Comparison of ENCODE assay signal across 22 cellular contexts in genomic region chr10:117260094-117260493, GRCh38. TPM values are rescaled to one million over a fixed set of nuclear protein-coding genes. Genes with fewer than 3 reads are reported as not detected.
DNase-seq lines count a peak whose midpoint lies in the region; ATAC-seq, FAIRE-seq and TF ChIP-seq lines count a peak whose summit lies in the region.
"Had no signal": no experiment of that assay in that cellular context is flagged by ENCODE, and none has a peak within 500 bp of the region (broad histone marks: within the 10 kb centered on the region; RNA-seq: fewer than 3 reads in every experiment).

No MANE protein-coding gene starts in this region.

- 67% methylated on average over 4 of the region's 4 CpGs for WGBS in thymus

- TF ChIP-seq POLR2A in Peyer's patch (IDR thresholded peaks at IDR 0.05) = no peak

- no peak overlapping the region for H3K27ac ChIP-seq in right atrium auricular region
- peak overlapping the region; percentile 80 for H3K27ac ChIP-seq in thymus (ENCODE audit: low read depth)
- no peak overlapping the region for H3K27ac ChIP-seq in Peyer's patch
- H3K27ac ChIP-seq in kidney (ENCODE audit: low read depth in 2 of 2, low read length in 2 of 2) = no peak overlapping the region
- H3K27ac ChIP-seq: esophagus squamous epithelium, suprapubic skin had no signal

- H3K4me1 Mint-ChIP-seq in WTC11 = peaks cover 24% of the 10 kb centered on the region

- CTCF ChIA-PET in WTC11 (lab: Charles Lee) = interaction anchor here (0.9 to 1.8 kb wide), 3 partner anchors 9 to 60 kb away, joined by 3 to 10 read pairs (median 3); no protein-coding TSS in a partner anchor

- no peak overlapping the region for H3K4me3 ChIP-seq in right atrium auricular region
- no peak overlapping the region for H3K4me3 ChIP-seq in thymus (ENCODE audit: low read length)
- H3K4me3 ChIP-seq in Peyer's patch = no peak overlapping the region
- no peak overlapping the region for H3K4me3 ChIP-seq in kidney (ENCODE audit: low read length in 2 of 2)
- H3K4me3 ChIP-seq: esophagus squamous epithelium, mucosa of descending colon, suprapubic skin had no signal

- intact Hi-C loops in left ventricle myocardium superior (cut with micrococcal nuclease) (no loop called here), kidney (cut with DNase I) (no loop called here)

- peak; percentile 30 for DNase-seq in right atrium auricular region (ENCODE audit: low spot score)
- no peak for DNase-seq in left ventricle myocardium superior
- DNase-seq in MV-4-11 (lab: John Stamatoyannopoulos, UW) = peak; percentile 74
- DNase-seq in WTC11 (ENCODE audit: low spot score) = no peak
- no peak for DNase-seq in Peyer's patch
- no peak for DNase-seq in OCI-M2 (lab: John Stamatoyannopoulos, UW; ENCODE audit: unreplicated experiment)
- no peak for DNase-seq in kidney
- DNase-seq: activated CD4-positive, alpha-beta memory T cell treated with anti-CD3 and anti-CD28 coated beads for 36 hours; activated T-cell treated with anti-CD3 and anti-CD28 coated beads, Interleukin-2, amount 50 U/mL, for 4 hours; effector memory CD4-positive, alpha-beta T cell; esophagus squamous epithelium; mucosa of descending colon; NCI-H187; NCI-H446; nucleus accumbens; stimulated activated CD8-positive, alpha-beta memory T cell treated with anti-CD3 and anti-CD28 coated beads, Interleukin-4, amount 100 ng/mL, for 48 hours; T-helper 1 cell had no signal

- POLR2A ChIA-PET in WTC11 (lab: Charles Lee) = no interaction called here

- H3K9me3 ChIP-seq in right atrium auricular region (no peaks in the 10 kb centered on the region), thymus (ENCODE audit: control insufficient read depth) (no peaks in the 10 kb centered on the region), Peyer's patch (no peaks in the 10 kb centered on the region), kidney (ENCODE audit: control insufficient read depth in 1 of 2, low read length in 2 of 2) (no peaks in the 10 kb centered on the region)
- H3K9me3 ChIP-seq: esophagus squamous epithelium, mucosa of descending colon, suprapubic skin had no signal

- ATAC-seq in left ventricle myocardium superior = no peak
- ATAC-seq in WTC11 = peak; percentile 76
- ATAC-seq: left lobe of liver, mucosa of descending colon, Right ventricle myocardium inferior had no signal

- no peak overlapping the region for H3K9ac ChIP-seq in kidney (ENCODE audit: low read length in 2 of 2)

- H3K27me3 Mint-ChIP-seq in WTC11 (ENCODE audit: low read depth) = no peaks in the 10 kb centered on the region

- H3K36me3 ChIP-seq in right atrium auricular region (no peaks in the 10 kb centered on the region), thymus (ENCODE audit: control insufficient read depth, insufficient read depth) (no peaks in the 10 kb centered on the region), Peyer's patch (no peaks in the 10 kb centered on the region), kidney (ENCODE audit: control insufficient read depth in 1 of 2, insufficient read depth in 2 of 2, low read length in 2 of 2) (no peaks in the 10 kb centered on the region)
- H3K36me3 ChIP-seq: esophagus squamous epithelium, suprapubic skin had no signal

- no peak for FAIRE-seq in kidney (lab: Jason Lieb, UNC)

- peak overlapping the region; percentile 28; the same call in 1 of the 2 replicates for H3K27ac Mint-ChIP-seq in WTC11
- H3K27ac Mint-ChIP-seq: activated CD4-positive, alpha-beta memory T cell treated with anti-CD3 and anti-CD28 coated beads for 36 hours; activated naive CD4-positive, alpha-beta T cell treated with anti-CD3 and anti-CD28 coated beads, Interleukin-2, amount 50 U/mL, for 72 hours had no signal

- H3K36me3 Mint-ChIP-seq in WTC11 = no peaks in the 10 kb centered on the region
- H3K36me3 Mint-ChIP-seq: activated CD4-positive, alpha-beta memory T cell treated with anti-CD3 and anti-CD28 coated beads for 36 hours; activated naive CD4-positive, alpha-beta T cell treated with anti-CD3 and anti-CD28 coated beads, Interleukin-2, amount 50 U/mL, for 72 hours had no signal

- H3K27me3 ChIP-seq in right atrium auricular region (no peaks in the 10 kb centered on the region), thymus (ENCODE audit: control insufficient read depth, insufficient read depth) (peaks cover 2% of the 10 kb centered on the region), Peyer's patch (no peaks in the 10 kb centered on the region)

- no peak overlapping the region for H3K4me3 Mint-ChIP-seq in WTC11
- H3K4me3 Mint-ChIP-seq: activated CD4-positive, alpha-beta memory T cell treated with anti-CD3 and anti-CD28 coated beads for 36 hours; activated T-cell treated with anti-CD3 and anti-CD28 coated beads, Interleukin-2, amount 50 U/mL, for 4 hours had no signal

- no peaks in the 10 kb centered on the region for H3K4me1 ChIP-seq in right atrium auricular region
- peaks cover 9% of the 10 kb centered on the region for H3K4me1 ChIP-seq in thymus (ENCODE audit: control insufficient read depth, insufficient read depth, low read length)
- H3K4me1 ChIP-seq in Peyer's patch = no peaks in the 10 kb centered on the region
- H3K4me1 ChIP-seq in kidney (ENCODE audit: control insufficient read depth in 1 of 2, insufficient read depth in 1 of 2, low read depth in 1 of 2, low read length in 2 of 2) = no peaks in the 10 kb centered on the region
- H3K4me1 ChIP-seq: esophagus squamous epithelium, suprapubic skin had no signal

- TF ChIP-seq CTCF in right atrium auricular region (IDR thresholded peaks at IDR 0.05) = no peak
- no peak for TF ChIP-seq CTCF in WTC11 (IDR thresholded peaks at IDR 0.05)
- no peak for TF ChIP-seq CTCF in Peyer's patch (IDR thresholded peaks at IDR 0.05)
- no peak for TF ChIP-seq CTCF in kidney (IDR thresholded peaks at IDR 0.05; ENCODE audit: borderline replicate concordance, extremely low read depth, insufficient read depth)

- no peaks in the 10 kb centered on the region for H3K9me3 Mint-ChIP-seq in WTC11
- H3K9me3 Mint-ChIP-seq: activated CD4-positive, alpha-beta memory T cell treated with anti-CD3 and anti-CD28 coated beads for 36 hours; activated naive CD4-positive, alpha-beta T cell treated with anti-CD3 and anti-CD28 coated beads, Interleukin-2, amount 50 U/mL, for 72 hours; activated T-cell treated with anti-CD3 and anti-CD28 coated beads, Interleukin-2, amount 50 U/mL, for 4 hours had no signal

TF ChIP-seq in WTC11, 78 proteins besides CTCF, POLR2A, EP300 and RAD21 (continues in another document):
- no peak for TF ChIP-seq E2F1 (CRISPR knock-in tag; IDR thresholded peaks at IDR 0.05)
- no peak for TF ChIP-seq PRDM15 (CRISPR knock-in tag; IDR thresholded peaks at IDR 0.05)
- no peak for TF ChIP-seq NFATC4 (CRISPR knock-in tag; IDR thresholded peaks at IDR 0.05)
- TF ChIP-seq CDX4 (CRISPR knock-in tag; IDR thresholded peaks at IDR 0.05; ENCODE audit: borderline replicate concordance) = no peak
- no peak for TF ChIP-seq NFE2L1 (CRISPR knock-in tag; IDR thresholded peaks at IDR 0.05)

RNA-seq across cellular contexts. Expression of gene SLC18A2, which starts 19.2 kb away (rescaled TPM):
- total RNA-seq in right atrium auricular region (under 1 TPM in 1 of 2 donors, not detected in 1; 0.22 TPM), left ventricle myocardium superior (0.17 TPM), WTC11 (2021) (5.9 to 7.1 TPM (median 7.1 TPM) in 3 replicates), Peyer's patch (under 1 TPM; 0.18 to 0.95 (median 0.75) TPM), kidney (4.6 TPM)
- polyA plus RNA-seq in thymus (27.6 TPM), kidney (ENCODE audit: insufficient read depth, low read depth, low replicate concordance) (0.15 TPM)
- total RNA-seq: activated CD4-positive, alpha-beta memory T cell treated with anti-CD3 and anti-CD28 coated beads for 36 hours had no signal

Comparison
In these comparisons a context has a peak if more than half of its experiments do, and no peak if none do; other contexts are left out.
1. DNase-seq: peak in right atrium auricular region (single experiment) and MV-4-11 (single experiment); none in left ventricle myocardium superior (single experiment), WTC11 (single experiment), Peyer's patch (0 of 3), OCI-M2 (single experiment) and kidney (single experiment).